In the genomic region with DNA sequence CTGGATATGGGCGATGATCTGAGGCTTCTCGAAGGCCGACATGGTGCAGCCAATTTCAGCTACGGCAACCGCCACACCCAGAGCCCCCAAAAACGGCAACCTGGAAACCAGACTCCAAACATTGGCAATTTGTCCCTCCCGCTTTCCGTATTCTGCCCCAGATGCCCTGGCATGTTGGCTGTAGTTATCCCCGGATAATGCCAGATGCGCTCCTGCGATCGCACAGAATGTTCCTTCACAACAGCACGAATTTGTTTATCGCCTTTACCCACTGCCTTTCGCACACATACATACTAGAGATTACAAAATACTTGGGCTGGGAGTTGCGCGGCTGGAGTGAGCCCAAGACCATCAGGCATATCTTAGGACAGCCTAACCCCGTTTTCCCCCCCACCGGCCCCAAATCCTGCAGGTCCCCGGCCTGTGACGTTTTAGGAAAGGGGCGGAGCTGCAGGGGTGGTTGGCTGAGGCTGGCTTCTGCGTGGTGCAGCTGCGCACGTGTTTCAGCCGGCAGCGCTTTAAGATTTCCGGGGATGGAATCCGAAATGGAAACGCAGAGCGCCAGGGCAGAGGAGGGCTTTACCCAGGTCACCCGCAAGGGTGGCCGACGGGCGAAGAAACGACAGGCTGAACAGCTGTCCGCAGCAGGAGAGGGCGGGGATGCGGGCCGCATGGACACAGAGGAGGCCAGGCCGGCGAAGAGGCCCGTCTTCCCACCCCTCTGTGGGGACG, we compare ENCODE assay signal across 1 cellular context.
A peak's percentile ranks its signal among the peaks of the same experiment; 100 is the strongest.
TF ChIP-seq lines count a peak whose summit lies in the region.

A gene (plus strand): TSS at position 487 of the 732 bp plus-strand sequence. CDS start 47 bp downstream, at position 534.

TF ChIP-seq in K562, 482 proteins besides CTCF, POLR2A, EP300 and RAD21 (continued from another document and continues in another):
- TF ChIP-seq, protein P1, sequence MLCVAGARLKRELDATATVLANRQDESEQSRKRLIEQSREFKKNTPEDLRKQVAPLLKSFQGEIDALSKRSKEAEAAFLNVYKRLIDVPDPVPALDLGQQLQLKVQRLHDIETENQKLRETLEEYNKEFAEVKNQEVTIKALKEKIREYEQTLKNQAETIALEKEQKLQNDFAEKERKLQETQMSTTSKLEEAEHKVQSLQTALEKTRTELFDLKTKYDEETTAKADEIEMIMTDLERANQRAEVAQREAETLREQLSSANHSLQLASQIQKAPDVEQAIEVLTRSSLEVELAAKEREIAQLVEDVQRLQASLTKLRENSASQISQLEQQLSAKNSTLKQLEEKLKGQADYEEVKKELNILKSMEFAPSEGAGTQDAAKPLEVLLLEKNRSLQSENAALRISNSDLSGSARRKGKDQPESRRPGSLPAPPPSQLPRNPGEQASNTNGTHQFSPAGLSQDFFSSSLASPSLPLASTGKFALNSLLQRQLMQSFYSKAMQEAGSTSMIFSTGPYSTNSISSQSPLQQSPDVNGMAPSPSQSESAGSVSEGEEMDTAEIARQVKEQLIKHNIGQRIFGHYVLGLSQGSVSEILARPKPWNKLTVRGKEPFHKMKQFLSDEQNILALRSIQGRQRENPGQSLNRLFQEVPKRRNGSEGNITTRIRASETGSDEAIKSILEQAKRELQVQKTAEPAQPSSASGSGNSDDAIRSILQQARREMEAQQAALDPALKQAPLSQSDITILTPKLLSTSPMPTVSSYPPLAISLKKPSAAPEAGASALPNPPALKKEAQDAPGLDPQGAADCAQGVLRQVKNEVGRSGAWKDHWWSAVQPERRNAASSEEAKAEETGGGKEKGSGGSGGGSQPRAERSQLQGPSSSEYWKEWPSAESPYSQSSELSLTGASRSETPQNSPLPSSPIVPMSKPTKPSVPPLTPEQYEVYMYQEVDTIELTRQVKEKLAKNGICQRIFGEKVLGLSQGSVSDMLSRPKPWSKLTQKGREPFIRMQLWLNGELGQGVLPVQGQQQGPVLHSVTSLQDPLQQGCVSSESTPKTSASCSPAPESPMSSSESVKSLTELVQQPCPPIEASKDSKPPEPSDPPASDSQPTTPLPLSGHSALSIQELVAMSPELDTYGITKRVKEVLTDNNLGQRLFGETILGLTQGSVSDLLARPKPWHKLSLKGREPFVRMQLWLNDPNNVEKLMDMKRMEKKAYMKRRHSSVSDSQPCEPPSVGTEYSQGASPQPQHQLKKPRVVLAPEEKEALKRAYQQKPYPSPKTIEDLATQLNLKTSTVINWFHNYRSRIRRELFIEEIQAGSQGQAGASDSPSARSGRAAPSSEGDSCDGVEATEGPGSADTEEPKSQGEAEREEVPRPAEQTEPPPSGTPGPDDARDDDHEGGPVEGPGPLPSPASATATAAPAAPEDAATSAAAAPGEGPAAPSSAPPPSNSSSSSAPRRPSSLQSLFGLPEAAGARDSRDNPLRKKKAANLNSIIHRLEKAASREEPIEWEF (CRISPR knock-in tag; IDR thresholded peaks at IDR 0.05), result no peak
- TF ChIP-seq, protein P2, sequence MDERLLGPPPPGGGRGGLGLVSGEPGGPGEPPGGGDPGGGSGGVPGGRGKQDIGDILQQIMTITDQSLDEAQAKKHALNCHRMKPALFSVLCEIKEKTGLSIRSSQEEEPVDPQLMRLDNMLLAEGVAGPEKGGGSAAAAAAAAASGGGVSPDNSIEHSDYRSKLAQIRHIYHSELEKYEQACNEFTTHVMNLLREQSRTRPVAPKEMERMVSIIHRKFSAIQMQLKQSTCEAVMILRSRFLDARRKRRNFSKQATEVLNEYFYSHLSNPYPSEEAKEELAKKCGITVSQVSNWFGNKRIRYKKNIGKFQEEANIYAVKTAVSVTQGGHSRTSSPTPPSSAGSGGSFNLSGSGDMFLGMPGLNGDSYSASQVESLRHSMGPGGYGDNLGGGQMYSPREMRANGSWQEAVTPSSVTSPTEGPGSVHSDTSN (CRISPR knock-in tag; IDR thresholded peaks at IDR 0.05; ENCODE audit: low read depth), result no peak
- TF ChIP-seq, protein P2 (tag; conservative IDR thresholded peaks at IDR 0.05; ENCODE audit: low read depth), result 0 out of 2 replicates have a peak, but pooled peaks have one; percentile 3
- TF ChIP-seq ZNF140 (CRISPR knock-in tag; IDR thresholded peaks at IDR 0.05), result no peak
- no peak for TF ChIP-seq ZNF121 (CRISPR knock-in tag; conservative IDR thresholded peaks at IDR 0.05)
- TF ChIP-seq, protein P3, sequence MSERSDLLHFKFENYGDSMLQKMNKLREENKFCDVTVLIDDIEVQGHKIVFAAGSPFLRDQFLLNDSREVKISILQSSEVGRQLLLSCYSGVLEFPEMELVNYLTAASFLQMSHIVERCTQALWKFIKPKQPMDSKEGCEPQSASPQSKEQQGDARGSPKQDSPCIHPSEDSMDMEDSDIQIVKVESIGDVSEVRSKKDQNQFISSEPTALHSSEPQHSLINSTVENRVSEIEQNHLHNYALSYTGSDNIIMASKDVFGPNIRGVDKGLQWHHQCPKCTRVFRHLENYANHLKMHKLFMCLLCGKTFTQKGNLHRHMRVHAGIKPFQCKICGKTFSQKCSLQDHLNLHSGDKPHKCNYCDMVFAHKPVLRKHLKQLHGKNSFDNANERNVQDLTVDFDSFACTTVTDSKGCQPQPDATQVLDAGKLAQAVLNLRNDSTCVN (CRISPR knock-in tag; IDR thresholded peaks at IDR 0.05), result 0 out of 2 replicates have a peak, but pooled peaks have one; percentile 56
- peak; percentile 93 for TF ChIP-seq MTA1 (IDR thresholded peaks at IDR 0.05; ENCODE audit: borderline replicate concordance)
- no peak for TF ChIP-seq SIX5 (IDR thresholded peaks at IDR 0.05; ENCODE audit: borderline replicate concordance in 1 of 2, insufficient read depth in 1 of 2, low read depth in 1 of 2, low read length in 2 of 2)
- TF ChIP-seq MAFG (tag; conservative IDR thresholded peaks at IDR 0.05), result no peak
- no peak for TF ChIP-seq U2AF2 (optimal IDR thresholded peaks at IDR 0.05; ENCODE audit: low read depth, low read length)
- peak; percentile 98 for TF ChIP-seq DACH1 (IDR thresholded peaks at IDR 0.05; ENCODE audit: partially characterized antibody)
- no peak for TF ChIP-seq ZNF184 (CRISPR knock-in tag; IDR thresholded peaks at IDR 0.05)
- peak; percentile 92 for TF ChIP-seq C11orf30 (IDR thresholded peaks at IDR 0.05; ENCODE audit: low read depth)
- TF ChIP-seq, protein P4, sequence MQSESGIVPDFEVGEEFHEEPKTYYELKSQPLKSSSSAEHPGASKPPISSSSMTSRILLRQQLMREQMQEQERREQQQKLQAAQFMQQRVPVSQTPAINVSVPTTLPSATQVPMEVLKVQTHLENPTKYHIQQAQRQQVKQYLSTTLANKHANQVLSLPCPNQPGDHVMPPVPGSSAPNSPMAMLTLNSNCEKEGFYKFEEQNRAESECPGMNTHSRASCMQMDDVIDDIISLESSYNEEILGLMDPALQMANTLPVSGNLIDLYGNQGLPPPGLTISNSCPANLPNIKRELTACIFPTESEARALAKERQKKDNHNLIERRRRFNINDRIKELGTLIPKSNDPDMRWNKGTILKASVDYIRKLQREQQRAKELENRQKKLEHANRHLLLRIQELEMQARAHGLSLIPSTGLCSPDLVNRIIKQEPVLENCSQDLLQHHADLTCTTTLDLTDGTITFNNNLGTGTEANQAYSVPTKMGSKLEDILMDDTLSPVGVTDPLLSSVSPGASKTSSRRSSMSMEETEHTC (IDR thresholded peaks at IDR 0.05), result 0 out of 2 replicates have a peak, but pooled peaks have one; percentile 19
- peak; percentile 81 for TF ChIP-seq TEAD1 (CRISPR knock-in tag; IDR thresholded peaks at IDR 0.05)
- 0 out of 2 replicates have a peak, but pooled peaks have one; percentile 33 for TF ChIP-seq SMAD3 (CRISPR knock-in tag; conservative IDR thresholded peaks at IDR 0.05)
- TF ChIP-seq KLF1 (tag; IDR thresholded peaks at IDR 0.05), result 0 out of 2 replicates have a peak, but pooled peaks have one; percentile 57
- TF ChIP-seq ZNF766 (CRISPR knock-in tag; conservative IDR thresholded peaks at IDR 0.05), result peak; percentile 73; the same call in 1 of the 2 replicates
- TF ChIP-seq NRF1 (conservative IDR thresholded peaks at IDR 0.05 in 1 of 2, IDR thresholded peaks at IDR 0.05 in 1 of 2), result peak; percentile 93 to 94
- peak; percentile 87 for TF ChIP-seq HDAC2 (IDR thresholded peaks at IDR 0.05)
- TF ChIP-seq ZNF431 (CRISPR knock-in tag; IDR thresholded peaks at IDR 0.05), result no peak
- 0 out of 2 replicates have a peak, but pooled peaks have one; percentile 43 for TF ChIP-seq ZNF589 (CRISPR knock-in tag; IDR thresholded peaks at IDR 0.05; ENCODE audit: low read depth)
- TF ChIP-seq, protein P5, sequence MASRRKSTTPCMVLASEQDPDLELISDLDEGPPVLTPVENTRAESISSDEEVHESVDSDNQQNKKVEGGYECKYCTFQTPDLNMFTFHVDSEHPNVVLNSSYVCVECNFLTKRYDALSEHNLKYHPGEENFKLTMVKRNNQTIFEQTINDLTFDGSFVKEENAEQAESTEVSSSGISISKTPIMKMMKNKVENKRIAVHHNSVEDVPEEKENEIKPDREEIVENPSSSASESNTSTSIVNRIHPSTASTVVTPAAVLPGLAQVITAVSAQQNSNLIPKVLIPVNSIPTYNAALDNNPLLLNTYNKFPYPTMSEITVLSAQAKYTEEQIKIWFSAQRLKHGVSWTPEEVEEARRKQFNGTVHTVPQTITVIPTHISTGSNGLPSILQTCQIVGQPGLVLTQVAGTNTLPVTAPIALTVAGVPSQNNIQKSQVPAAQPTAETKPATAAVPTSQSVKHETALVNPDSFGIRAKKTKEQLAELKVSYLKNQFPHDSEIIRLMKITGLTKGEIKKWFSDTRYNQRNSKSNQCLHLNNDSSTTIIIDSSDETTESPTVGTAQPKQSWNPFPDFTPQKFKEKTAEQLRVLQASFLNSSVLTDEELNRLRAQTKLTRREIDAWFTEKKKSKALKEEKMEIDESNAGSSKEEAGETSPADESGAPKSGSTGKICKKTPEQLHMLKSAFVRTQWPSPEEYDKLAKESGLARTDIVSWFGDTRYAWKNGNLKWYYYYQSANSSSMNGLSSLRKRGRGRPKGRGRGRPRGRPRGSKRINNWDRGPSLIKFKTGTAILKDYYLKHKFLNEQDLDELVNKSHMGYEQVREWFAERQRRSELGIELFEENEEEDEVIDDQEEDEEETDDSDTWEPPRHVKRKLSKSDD (conservative IDR thresholded peaks at IDR 0.05; ENCODE audit: low read length), result 0 out of 2 replicates have a peak, but pooled peaks have one; percentile 56
- TF ChIP-seq ARID1B (IDR thresholded peaks at IDR 0.05), result peak; percentile 47; the same call in 1 of the 2 replicates
- TF ChIP-seq SRSF9 (IDR thresholded peaks at IDR 0.05; ENCODE audit: borderline replicate concordance, low read depth, low read length), result no peak
- TF ChIP-seq FOXK2 (conservative IDR thresholded peaks at IDR 0.05 in 1 of 2, IDR thresholded peaks at IDR 0.05 in 1 of 2; ENCODE audit: low read depth in 2 of 2), result peak; percentile 50 to 74
- TF ChIP-seq ZZZ3 (IDR thresholded peaks at IDR 0.05), result peak; percentile 81
- no peak for TF ChIP-seq NR2C1 (IDR thresholded peaks at IDR 0.05)
- peak; percentile 59 for TF ChIP-seq NR2C1 (tag; IDR thresholded peaks at IDR 0.05)
- TF ChIP-seq SAFB (IDR thresholded peaks at IDR 0.05; ENCODE audit: borderline replicate concordance, low read depth, low read length), result no peak
- TF ChIP-seq, protein P6, sequence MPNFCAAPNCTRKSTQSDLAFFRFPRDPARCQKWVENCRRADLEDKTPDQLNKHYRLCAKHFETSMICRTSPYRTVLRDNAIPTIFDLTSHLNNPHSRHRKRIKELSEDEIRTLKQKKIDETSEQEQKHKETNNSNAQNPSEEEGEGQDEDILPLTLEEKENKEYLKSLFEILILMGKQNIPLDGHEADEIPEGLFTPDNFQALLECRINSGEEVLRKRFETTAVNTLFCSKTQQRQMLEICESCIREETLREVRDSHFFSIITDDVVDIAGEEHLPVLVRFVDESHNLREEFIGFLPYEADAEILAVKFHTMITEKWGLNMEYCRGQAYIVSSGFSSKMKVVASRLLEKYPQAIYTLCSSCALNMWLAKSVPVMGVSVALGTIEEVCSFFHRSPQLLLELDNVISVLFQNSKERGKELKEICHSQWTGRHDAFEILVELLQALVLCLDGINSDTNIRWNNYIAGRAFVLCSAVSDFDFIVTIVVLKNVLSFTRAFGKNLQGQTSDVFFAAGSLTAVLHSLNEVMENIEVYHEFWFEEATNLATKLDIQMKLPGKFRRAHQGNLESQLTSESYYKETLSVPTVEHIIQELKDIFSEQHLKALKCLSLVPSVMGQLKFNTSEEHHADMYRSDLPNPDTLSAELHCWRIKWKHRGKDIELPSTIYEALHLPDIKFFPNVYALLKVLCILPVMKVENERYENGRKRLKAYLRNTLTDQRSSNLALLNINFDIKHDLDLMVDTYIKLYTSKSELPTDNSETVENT (CRISPR knock-in tag; IDR thresholded peaks at IDR 0.05), result 0 out of 2 replicates have a peak, but pooled peaks have one; percentile 36
- TF ChIP-seq JUN (IDR thresholded peaks at IDR 0.05; ENCODE audit: borderline replicate concordance, low read depth, low read length), result peak; percentile 34; the same call in 1 of the 2 replicates
- TF ChIP-seq JUN (CRISPR knock-in tag; IDR thresholded peaks at IDR 0.05; ENCODE audit: borderline replicate concordance), result no peak
- TF ChIP-seq ZNF445 (CRISPR knock-in tag; IDR thresholded peaks at IDR 0.05; ENCODE audit: low read depth), result 0 out of 2 replicates have a peak, but pooled peaks have one; percentile 55
- TF ChIP-seq SMARCC2 (IDR thresholded peaks at IDR 0.05; ENCODE audit: low read depth), result no peak
- peak; percentile 99 for TF ChIP-seq MTA3 (IDR thresholded peaks at IDR 0.05; ENCODE audit: borderline replicate concordance)
- TF ChIP-seq, protein P7, sequence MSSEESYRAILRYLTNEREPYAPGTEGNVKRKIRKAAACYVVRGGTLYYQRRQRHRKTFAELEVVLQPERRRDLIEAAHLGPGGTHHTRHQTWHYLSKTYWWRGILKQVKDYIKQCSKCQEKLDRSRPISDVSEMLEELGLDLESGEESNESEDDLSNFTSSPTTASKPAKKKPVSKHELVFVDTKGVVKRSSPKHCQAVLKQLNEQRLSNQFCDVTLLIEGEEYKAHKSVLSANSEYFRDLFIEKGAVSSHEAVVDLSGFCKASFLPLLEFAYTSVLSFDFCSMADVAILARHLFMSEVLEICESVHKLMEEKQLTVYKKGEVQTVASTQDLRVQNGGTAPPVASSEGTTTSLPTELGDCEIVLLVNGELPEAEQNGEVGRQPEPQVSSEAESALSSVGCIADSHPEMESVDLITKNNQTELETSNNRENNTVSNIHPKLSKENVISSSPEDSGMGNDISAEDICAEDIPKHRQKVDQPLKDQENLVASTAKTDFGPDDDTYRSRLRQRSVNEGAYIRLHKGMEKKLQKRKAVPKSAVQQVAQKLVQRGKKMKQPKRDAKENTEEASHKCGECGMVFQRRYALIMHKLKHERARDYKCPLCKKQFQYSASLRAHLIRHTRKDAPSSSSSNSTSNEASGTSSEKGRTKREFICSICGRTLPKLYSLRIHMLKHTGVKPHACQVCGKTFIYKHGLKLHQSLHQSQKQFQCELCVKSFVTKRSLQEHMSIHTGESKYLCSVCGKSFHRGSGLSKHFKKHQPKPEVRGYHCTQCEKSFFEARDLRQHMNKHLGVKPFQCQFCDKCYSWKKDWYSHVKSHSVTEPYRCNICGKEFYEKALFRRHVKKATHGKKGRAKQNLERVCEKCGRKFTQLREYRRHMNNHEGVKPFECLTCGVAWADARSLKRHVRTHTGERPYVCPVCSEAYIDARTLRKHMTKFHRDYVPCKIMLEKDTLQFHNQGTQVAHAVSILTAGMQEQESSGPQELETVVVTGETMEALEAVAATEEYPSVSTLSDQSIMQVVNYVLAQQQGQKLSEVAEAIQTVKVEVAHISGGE (CRISPR knock-in tag; IDR thresholded peaks at IDR 0.05), result no peak
- TF ChIP-seq SMAD4 (CRISPR knock-in tag; conservative IDR thresholded peaks at IDR 0.05), result 0 out of 2 replicates have a peak, but pooled peaks have one; percentile 28
